ENCODE assay signal across 6 cellular contexts in the genomic region with DNA sequence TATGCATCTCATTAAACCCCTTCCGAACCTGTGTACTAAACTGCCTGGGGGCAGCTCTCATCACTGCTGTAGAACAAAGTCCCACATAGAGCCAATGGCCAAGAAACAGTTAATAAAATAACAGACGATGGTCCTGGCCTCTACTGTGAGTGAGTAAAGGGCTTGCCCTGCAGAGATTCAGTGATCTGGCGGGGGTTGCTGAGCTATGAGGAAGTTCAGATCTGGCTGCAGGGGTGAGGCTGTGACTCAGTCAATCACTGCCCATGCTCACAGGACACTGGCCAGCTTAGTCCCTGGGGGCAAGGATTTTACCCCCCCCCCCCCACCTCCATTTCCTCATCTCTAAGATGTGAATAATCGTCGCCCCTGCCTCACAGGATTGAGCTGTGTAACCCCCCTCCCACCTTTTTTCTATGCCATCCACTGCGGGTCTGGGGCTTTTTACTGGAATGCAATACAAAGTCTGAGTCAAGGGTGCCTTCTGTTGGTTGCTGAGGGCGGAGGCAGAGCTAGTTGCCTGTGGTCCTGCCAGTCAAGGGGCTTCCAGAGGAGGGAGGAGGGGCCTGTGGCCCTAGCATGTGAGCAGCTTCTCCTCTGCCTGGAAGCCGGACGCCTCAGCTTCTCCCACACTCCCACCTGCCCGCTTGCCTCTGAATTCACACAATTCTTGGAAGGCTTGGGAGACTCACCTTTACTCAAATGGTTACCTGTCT. TPM values are rescaled to one million over a fixed set of nuclear protein-coding genes. Genes with fewer than 3 reads are reported as not detected.
DNase-seq lines count a peak whose midpoint lies in the region; ATAC-seq and TF ChIP-seq lines count a peak whose summit lies in the region.
"Not testable (repeated sequence)": the region's sequence is repeated elsewhere in the genome, so short reads cannot be mapped to it uniquely, and the experiment has no call there.

No MANE protein-coding gene starts in this region.

- H3K36me3 ChIP-seq in GM23338 (ENCODE audit: insufficient read depth); RWPE2 (ENCODE audit: low read depth): not testable (repeated sequence)

- not testable (repeated sequence) for H3K4me1 Mint-ChIP-seq in GM23338; activated T-cell treated with anti-CD3 and anti-CD28 coated beads, Interleukin-2, amount 50 U/mL, for 72 hours (ENCODE audit: low read depth); naive B cell; stimulated activated naive B cell treated with anti-CD40 and anti-IgM and Interleukin-4, amounts not matched to agents 10 μg/mL and 1 μg/mL and 100 μg/mL, for 72 hours

- H3K27me3 Mint-ChIP-seq in GM23338 (ENCODE audit: insufficient read depth, low read depth, poor library complexity); activated T-cell treated with anti-CD3 and anti-CD28 coated beads, Interleukin-2, amount 50 U/mL, for 72 hours (ENCODE audit: low read depth); naive B cell; stimulated activated naive B cell treated with anti-CD40 and anti-IgM and Interleukin-4, amounts not matched to agents 10 μg/mL and 1 μg/mL and 100 μg/mL, for 72 hours: not testable (repeated sequence)

- H3K27me3 ChIP-seq in GM23338 (ENCODE audit: insufficient read depth); RWPE2 (ENCODE audit: insufficient read depth, poor library complexity, severe bottlenecking): not testable (repeated sequence)

- not testable (repeated sequence) for H3K27ac ChIP-seq in GM23338 (ENCODE audit: low read depth); RWPE2 (ENCODE audit: poor library complexity, severe bottlenecking)

- not testable (repeated sequence) for H3K4me1 ChIP-seq in GM23338 (ENCODE audit: insufficient read depth); RWPE2 (ENCODE audit: insufficient read depth, poor library complexity, severe bottlenecking)

- not testable (repeated sequence) for H3K4me3 ChIP-seq in GM23338; RWPE2 (ENCODE audit: severe bottlenecking)

- not testable (repeated sequence) for H3K4me3 Mint-ChIP-seq in GM23338; activated T-cell treated with anti-CD3 and anti-CD28 coated beads, Interleukin-2, amount 50 U/mL, for 72 hours; naive B cell; stimulated activated naive B cell treated with anti-CD40 and anti-IgM and Interleukin-4, amounts not matched to agents 10 μg/mL and 1 μg/mL and 100 μg/mL, for 72 hours

- peak; percentile 75 for ATAC-seq in GM23338
- peak; percentile 69 for ATAC-seq in RWPE2 (ENCODE audit: low read depth)
- peak; percentile 42 to 45 for ATAC-seq in activated T-cell treated with anti-CD3 and anti-CD28 coated beads, Interleukin-2, amount 50 U/mL, for 72 hours (replicated peaks in 1 of 2)
- peak; percentile 48 for ATAC-seq in left colon
- ATAC-seq in naive B cell (ENCODE audit: low read depth in 2 of 2), result peak; percentile 46 to 55
- ATAC-seq in stimulated activated naive B cell treated with anti-CD40 and anti-IgM and Interleukin-4, amounts not matched to agents 10 μg/mL and 1 μg/mL and 100 μg/mL, for 72 hours (replicated peaks), result peak; percentile 61 to 65

- intact Hi-C loops in left colon (cut with DNase I, micrococcal nuclease), result not testable (repeated sequence)

- H3K79me2 ChIP-seq in GM23338 (replicated peaks; ENCODE audit: insufficient read depth), result not testable (repeated sequence)

- not testable (repeated sequence) for H3K27ac Mint-ChIP-seq in GM23338; activated T-cell treated with anti-CD3 and anti-CD28 coated beads, Interleukin-2, amount 50 U/mL, for 72 hours; naive B cell; stimulated activated naive B cell treated with anti-CD40 and anti-IgM and Interleukin-4, amounts not matched to agents 10 μg/mL and 1 μg/mL and 100 μg/mL, for 72 hours

- H2AFZ ChIP-seq in GM23338, result not testable (repeated sequence)

- not testable (repeated sequence) for H3K9me3 ChIP-seq in RWPE2 (ENCODE audit: severe bottlenecking)

- not testable (repeated sequence) for TF ChIP-seq CTCF in GM23338 (conservative IDR thresholded peaks at IDR 0.05; ENCODE audit: low read depth in 2 of 2); RWPE2 (IDR thresholded peaks at IDR 0.05; ENCODE audit: poor library complexity, severe bottlenecking)

- not testable (repeated sequence) for DNase-seq in GM23338 (ENCODE audit: low spot score); RWPE2 (ENCODE audit: low spot score); activated T-cell treated with anti-CD3 and anti-CD28 coated beads, Interleukin-2, amount 50 U/mL, for 72 hours; left colon; naive B cell; stimulated activated naive B cell treated with anti-CD40 and anti-IgM and Interleukin-4, amounts not matched to agents 10 μg/mL and 1 μg/mL and 100 μg/mL, for 72 hours

- not testable (repeated sequence) for H3K4me2 ChIP-seq in GM23338

- H3F3A ChIP-seq in GM23338 (replicated peaks; ENCODE audit: low read depth), result not testable (repeated sequence)

- not testable (repeated sequence) for H3K9me2 ChIP-seq in GM23338 (ENCODE audit: insufficient read depth)

- H3K9me3 Mint-ChIP-seq in GM23338; activated T-cell treated with anti-CD3 and anti-CD28 coated beads, Interleukin-2, amount 50 U/mL, for 72 hours; naive B cell; stimulated activated naive B cell treated with anti-CD40 and anti-IgM and Interleukin-4, amounts not matched to agents 10 μg/mL and 1 μg/mL and 100 μg/mL, for 72 hours: not testable (repeated sequence)

- H3K36me3 Mint-ChIP-seq in GM23338 (ENCODE audit: low read depth); activated T-cell treated with anti-CD3 and anti-CD28 coated beads, Interleukin-2, amount 50 U/mL, for 72 hours (ENCODE audit: insufficient read depth in 2 of 2); naive B cell; stimulated activated naive B cell treated with anti-CD40 and anti-IgM and Interleukin-4, amounts not matched to agents 10 μg/mL and 1 μg/mL and 100 μg/mL, for 72 hours: not testable (repeated sequence)

- not testable (repeated sequence) for H4K20me1 ChIP-seq in GM23338 (replicated peaks; ENCODE audit: insufficient read depth)

RNA-seq across cellular contexts. Expression of a gene that starts 8.1 kb away (rescaled TPM):
- total RNA-seq in GM23338 (2014; rRNA removed; shearing (Covaris generic)), result 3.9 and 8.5 TPM in 2 replicates
- polyA plus RNA-seq in GM23338 (2016; fragmentation: Nextera tagmentation; extraction: Ambion mirVana), result 4.2 and 9.4 TPM in 2 replicates
- total RNA-seq in activated T-cell treated with anti-CD3 and anti-CD28 coated beads, Interleukin-2, amount 50 U/mL, for 72 hours, result 1 to 10 TPM; 1.4 to 2.0 TPM
- 10 to 100 TPM; 13.3 to 21.9 TPM for total RNA-seq in left colon
- polyA plus RNA-seq in naive B cell (ENCODE audit: low read depth in 6 of 6), result 1 to 10 TPM in 2 of 6 donors, under 1 TPM in 1, not detected in 3; 0.78 to 2.1 (median 1.9) TPM

RNA-seq across cellular contexts. Expression of a gene that starts 13.5 kb away (rescaled TPM):
- total RNA-seq in GM23338 (2014; rRNA removed; shearing (Covaris generic)), result 62.6 and 65.9 TPM in 2 replicates
- polyA plus RNA-seq in GM23338 (2016; fragmentation: Nextera tagmentation; extraction: Ambion mirVana) (2.8 and 2.9 TPM in 2 replicates), naive B cell (ENCODE audit: low read depth in 6 of 6) (10 to 100 TPM in 4 of 6 donors, 1 to 10 TPM in 2; 8.7 to 16.0 (median 12.4) TPM)
- total RNA-seq in activated T-cell treated with anti-CD3 and anti-CD28 coated beads, Interleukin-2, amount 50 U/mL, for 72 hours, result 10 to 100 TPM; 44.6 to 78.6 TPM
- 10 to 100 TPM; 29.1 to 36.8 TPM for total RNA-seq in left colon

RNA-seq across cellular contexts. Expression of a gene that starts 13.7 kb away (rescaled TPM):
- total RNA-seq in GM23338 (2014; rRNA removed; shearing (Covaris generic)), result 22.1 and 25.4 TPM in 2 replicates
- polyA plus RNA-seq in GM23338 (2016; fragmentation: Nextera tagmentation; extraction: Ambion mirVana) (30.0 and 39.6 TPM in 2 replicates), naive B cell (ENCODE audit: low read depth in 6 of 6) (10 to 100 TPM; 17.3 to 35.5 (median 27.3) TPM)
- total RNA-seq in activated T-cell treated with anti-CD3 and anti-CD28 coated beads, Interleukin-2, amount 50 U/mL, for 72 hours, result 10 to 100 TPM; 12.0 to 14.6 TPM
- 10 to 100 TPM in 1 of 2 donors, 1 to 10 TPM in 1; 6.3 to 10.6 TPM for total RNA-seq in left colon

RNA-seq across cellular contexts. Expression of a gene that starts 38.4 kb away (rescaled TPM):
- total RNA-seq in GM23338 (2014; rRNA removed; shearing (Covaris generic)), result 17.6 and 66.2 TPM in 2 replicates
- polyA plus RNA-seq in GM23338 (2016; fragmentation: Nextera tagmentation; extraction: Ambion mirVana) (64.6 and 72.8 TPM in 2 replicates), naive B cell (ENCODE audit: low read depth in 6 of 6) (10 to 100 TPM in 1 of 6 donors, 1 to 10 TPM in 3, not detected in 2; 1.7 to 16.2 (median 5.4) TPM)
- 10 to 100 TPM; 81.5 to 90.4 TPM for total RNA-seq in activated T-cell treated with anti-CD3 and anti-CD28 coated beads, Interleukin-2, amount 50 U/mL, for 72 hours
- 100 to 1,000 TPM in 1 of 2 donors, 10 to 100 TPM in 1; 89.1 to 109 TPM for total RNA-seq in left colon
